Comparison of ENCODE assay signal across 8 cellular contexts in the genomic region with DNA sequence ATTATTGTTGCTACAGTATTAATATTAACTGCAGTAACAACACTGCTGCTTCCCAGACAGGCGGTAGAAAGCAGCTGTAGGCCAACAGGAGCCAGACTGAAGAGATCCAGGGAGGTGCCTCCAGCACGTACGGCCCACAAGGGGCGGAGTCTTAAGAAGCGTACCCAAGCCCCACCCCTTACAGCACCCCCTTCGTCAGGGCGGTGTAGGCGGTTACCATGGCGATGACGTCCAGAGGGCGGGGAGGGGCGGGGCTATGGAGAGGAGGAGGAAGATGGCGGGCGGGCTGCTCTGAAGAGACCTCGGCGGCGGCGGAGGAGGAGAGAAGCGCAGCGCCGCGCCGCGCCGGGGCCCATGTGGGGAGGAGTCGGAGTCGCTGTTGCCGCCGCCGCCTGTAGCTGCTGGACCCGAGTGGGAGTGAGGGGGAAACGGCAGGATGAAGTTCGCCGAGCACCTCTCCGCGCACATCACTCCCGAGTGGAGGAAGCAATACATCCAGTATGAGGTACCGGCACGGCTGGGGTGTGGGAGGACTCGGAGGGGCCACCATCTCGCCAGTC. TPM values are rescaled to one million over a fixed set of nuclear protein-coding genes. Genes with fewer than 3 reads are reported as not detected.
A peak's percentile ranks its signal among the peaks of the same experiment; 100 is the strongest.
DNase-seq lines count a peak whose midpoint lies in the region; ATAC-seq and TF ChIP-seq lines count a peak whose summit lies in the region.

Gene XPR1, plus strand, starts transcription at position 257 of the 560 bp plus-strand sequence. Its CDS starts 180 bp downstream, at position 437.

- TF ChIP-seq CTCF in BE2C (IDR thresholded peaks at IDR 0.05; ENCODE audit: low read depth, low read length) (no peak), chondrocyte (IDR thresholded peaks at IDR 0.05) (peak; percentile 49)

- no peaks in the 10 kb centered on the region for H3K9me3 Mint-ChIP-seq in chondrocyte (ENCODE audit: low read depth)

- ATAC-seq in HG03439 (IDR thresholded peaks at IDR 0.05; ENCODE audit: unreplicated experiment): peak; percentile 98

- DNase-seq in BE2C: peak; percentile 99
- peak; percentile 91 for DNase-seq in NCI-H510A treated with DMSO at 0.1 percent for 48 hours (lab: John Stamatoyannopoulos, UW)
- DNase-seq in activated CD4-positive, alpha-beta T cell treated with anti-CD3 and anti-CD28 coated beads for 24 hours (ENCODE audit: low read depth in 2 of 2): peak; percentile 97
- peak; percentile 97 for DNase-seq in chondrocyte (ENCODE audit: low spot score)
- DNase-seq in kidney glomerular epithelial cell (lab: John Stamatoyannopoulos, UW): peak; percentile 97
- DNase-seq in stimulated activated CD4-positive, alpha-beta T cell treated with anti-CD3 and anti-CD28 coated beads, Interleukin-1b, Interleukin-23, amount 100 ng/mL, for 1 hour (ENCODE audit: low read depth in 2 of 2): peak; percentile 97 to 99

- TF ChIP-seq POLR2A in GM19193 (IDR thresholded peaks at IDR 0.05; ENCODE audit: extremely low read depth, insufficient read depth, insufficient read length): peak; percentile 82

- peak within 1 kb of the TSS; percentile 97 for H3K4me3 ChIP-seq in BE2C (ENCODE audit: low read depth, low read length)

- H3K27me3 ChIP-seq in BE2C: no peaks in the 10 kb centered on the region

- H3K4me3 Mint-ChIP-seq in chondrocyte (ENCODE audit: unreplicated experiment): no peak within 1 kb of the TSS

- H3K4me1 Mint-ChIP-seq in chondrocyte (ENCODE audit: low read depth): peaks cover 7% of the 10 kb centered on the region

- H3K36me3 Mint-ChIP-seq in chondrocyte (ENCODE audit: low read depth): no peaks in the 10 kb centered on the region

- no peaks in the 10 kb centered on the region for H3K27me3 Mint-ChIP-seq in chondrocyte (ENCODE audit: low read depth)

- peaks cover 15% of the 10 kb centered on the region for H3K4me1 ChIP-seq in BE2C

- H3K27ac Mint-ChIP-seq in chondrocyte (ENCODE audit: unreplicated experiment): peak within 1 kb of the TSS; percentile 90

- H3K36me3 ChIP-seq in BE2C: peaks cover 3% of the 10 kb centered on the region

- no peaks in the 10 kb centered on the region for H3K9me3 ChIP-seq in BE2C

RNA-seq across cellular contexts. Expression of gene XPR1, which starts in this region (rescaled TPM):
- polyA plus RNA-seq in BE2C (2012; ENCODE audit: insufficient read depth, insufficient read length, low read depth): 36.5 TPM
- 24.2 to 32.4 TPM (median 24.9 TPM) in 3 replicates for total RNA-seq in chondrocyte

Comparison
In these comparisons a context has a peak if more than half of its experiments do, and no peak if none do; other contexts are left out.
1. Peak in every context shown above with its lines: DNase-seq, ATAC-seq and H3K4me3 ChIP-seq.